ENCODE assay signal across 18 cellular contexts in genomic region chr4:17280266-17280665, GRCh38.
"Had no signal": no experiment of that assay in that cellular context is flagged by ENCODE, and none has a peak within 500 bp of the region (broad histone marks: within the 10 kb centered on the region; RNA-seq: fewer than 3 reads in every experiment).

No MANE protein-coding gene starts in this region.

- H3K36me3 Mint-ChIP-seq: activated CD4-positive, alpha-beta memory T cell treated with anti-CD3 and anti-CD28 coated beads for 36 hours; activated naive CD8-positive, alpha-beta T cell; memory B cell had no signal

- H3K4me3 ChIP-seq: hepatocyte, right lobe of liver, smooth muscle cell had no signal

- H3K27me3 Mint-ChIP-seq: activated B cell treated with CpG ODN at 0.5 μM for 24 hours; activated naive CD8-positive, alpha-beta T cell had no signal

- H3K4me1 Mint-ChIP-seq: activated B cell treated with CpG ODN at 0.5 μM for 24 hours; memory B cell; neural crest cell; stimulated activated naive CD8-positive, alpha-beta T cell treated with anti-CD3 and anti-CD28 coated beads, Interleukin-15, amount 100 ng/mL, for 72 hours had no signal

- H3K4me3 Mint-ChIP-seq: activated B cell treated with CpG ODN at 0.5 μM for 24 hours; activated CD4-positive, alpha-beta memory T cell treated with anti-CD3 and anti-CD28 coated beads for 36 hours; activated naive CD8-positive, alpha-beta T cell; activated T-helper 1 cell treated with anti-CD3 and anti-CD28 coated beads, Interleukin-12 subunit alpha, Interleukin-12 subunit beta, Interleukin-2, Interleukin-4 antibody, amounts not matched to agents 30 ng/mL and 10 ng/mL and 1 ng/mL, durations not matched to agents 14 hours and 24 hours and 36 hours; memory B cell; neural crest cell; stimulated activated naive CD8-positive, alpha-beta T cell treated with anti-CD3 and anti-CD28 coated beads, Interleukin-15, amount 100 ng/mL, for 72 hours; T-helper 2 cell treated with Interferon-gamma antibody and Interleukin-4, amounts not matched to agents 5 μg/mL and 100 μg/mL, for 36 hours had no signal

- H2AFZ ChIP-seq: hepatocyte had no signal

- H3K4me1 ChIP-seq: foreskin keratinocyte, right lobe of liver had no signal

- H3K4me2 ChIP-seq: hepatocyte, smooth muscle cell had no signal

- H3K27me3 ChIP-seq: foreskin keratinocyte, hepatocyte, right lobe of liver had no signal

- H3K9me3 ChIP-seq: right lobe of liver had no signal

- H3K9me3 Mint-ChIP-seq: activated B cell treated with CpG ODN at 0.5 μM for 24 hours; activated CD4-positive, alpha-beta memory T cell treated with anti-CD3 and anti-CD28 coated beads for 36 hours; activated T-helper 1 cell treated with anti-CD3 and anti-CD28 coated beads, Interleukin-12 subunit alpha, Interleukin-12 subunit beta, Interleukin-2, Interleukin-4 antibody, amounts not matched to agents 30 ng/mL and 10 ng/mL and 1 ng/mL, durations not matched to agents 14 hours and 24 hours and 36 hours; memory B cell; neural crest cell; stimulated activated naive CD8-positive, alpha-beta T cell treated with anti-CD3 and anti-CD28 coated beads, Interleukin-15, amount 100 ng/mL, for 72 hours; T-helper 2 cell treated with Interferon-gamma antibody and Interleukin-4, amounts not matched to agents 5 μg/mL and 100 μg/mL, for 36 hours had no signal

- H3K79me2 ChIP-seq: hepatocyte had no signal

- H3K27ac ChIP-seq: epithelial cell of prostate, foreskin keratinocyte, hepatocyte, right lobe of liver had no signal

- H3K27ac Mint-ChIP-seq: activated B cell treated with CpG ODN at 0.5 μM for 24 hours; activated CD4-positive, alpha-beta memory T cell treated with anti-CD3 and anti-CD28 coated beads for 36 hours; activated naive CD8-positive, alpha-beta T cell; activated T-helper 1 cell treated with anti-CD3 and anti-CD28 coated beads, Interleukin-12 subunit alpha, Interleukin-12 subunit beta, Interleukin-2, Interleukin-4 antibody, amounts not matched to agents 30 ng/mL and 10 ng/mL and 1 ng/mL, durations not matched to agents 14 hours and 24 hours and 36 hours; memory B cell; progenitor cell of endocrine pancreas; T-helper 2 cell treated with Interferon-gamma antibody and Interleukin-4, amounts not matched to agents 5 μg/mL and 100 μg/mL, for 36 hours had no signal

- DNase-seq: activated B cell treated with CpG ODN at 0.5 μM for 24 hours; activated CD4-positive, alpha-beta memory T cell treated with anti-CD3 and anti-CD28 coated beads for 36 hours; activated gamma-delta T cell treated with Interleukin-2 at 50 U/mL for 16 hours; activated T-cell treated with anti-CD3 and anti-CD28 coated beads for 4 hours; foreskin keratinocyte; right lobe of liver; stimulated activated CD4-positive, alpha-beta T cell treated with anti-CD3 and anti-CD28 coated beads, Interleukin-4, amount 100 ng/mL, for 1 hour; stimulated activated naive CD8-positive, alpha-beta T cell treated with anti-CD3 and anti-CD28 coated beads, Interleukin-15, amount 100 ng/mL, for 72 hours; trophoblast cell had no signal
